In genomic region chr18:3297025-3297984, GRCh38 we compare ENCODE assay signal across 8 cellular contexts. TPM values are rescaled to one million over a fixed set of nuclear protein-coding genes. Genes with fewer than 3 reads are reported as not detected.
DNase-seq lines count a peak whose midpoint lies in the region; ATAC-seq, FAIRE-seq and TF ChIP-seq lines count a peak whose summit lies in the region.

No MANE protein-coding gene starts in this region.

- peak; percentile 90 for TF ChIP-seq POLR2A in GM12892 (IDR thresholded peaks at IDR 0.05; ENCODE audit: low read depth, low read length)

- peaks cover 6% of the 10 kb centered on the region for H3K27me3 Mint-ChIP-seq in activated B cell treated with CpG ODN at 0.5 μM for 24 hours

- POLR2A ChIA-PET in activated B cell treated with CpG ODN at 0.5 μM for 24 hours (lab: Charles Lee) = interaction anchor here (0.8 to 2.7 kb wide), 15 partner anchors 11 to 309 kb away, joined by 3 to 20 read pairs (median 7); partner anchors contain the start of genes MYL12A and MYL12B

- ATAC-seq in HG02759 (IDR thresholded peaks at IDR 0.05; ENCODE audit: unreplicated experiment) (peak; percentile 99), activated B cell treated with CpG ODN at 0.5 μM for 24 hours (ENCODE audit: low read depth) (peak; percentile 99)

- CTCF ChIA-PET in activated B cell treated with CpG ODN at 0.5 μM for 24 hours (lab: Charles Lee) = interaction anchor here (0.7 to 2.8 kb wide), 24 partner anchors 8 to 386 kb away, joined by 3 to 41 read pairs (median 4); no protein-coding TSS in a partner anchor

- H3K4me3 Mint-ChIP-seq in activated B cell treated with CpG ODN at 0.5 μM for 24 hours = peak overlapping the region; percentile 95

- TF ChIP-seq CTCF in activated B cell treated with CpG ODN at 0.5 μM for 24 hours (IDR thresholded peaks at IDR 0.05) (no peak), kidney (IDR thresholded peaks at IDR 0.05; ENCODE audit: borderline replicate concordance, extremely low read depth, insufficient read depth) (peak; percentile 67)

- peak overlapping the region; percentile 83 for H3K27ac Mint-ChIP-seq in activated B cell treated with CpG ODN at 0.5 μM for 24 hours

- H3K27ac ChIP-seq in caudate nucleus (ENCODE audit: low read depth, low read length) = peak overlapping the region; percentile 41
- peak overlapping the region in 1 of 2 donors; percentile 47 for H3K27ac ChIP-seq in kidney (ENCODE audit: low read depth in 2 of 2, low read length in 2 of 2)

- peak overlapping the region; percentile 75 to 76 for H3K4me3 ChIP-seq in kidney (ENCODE audit: low read length in 2 of 2)

- no peaks in the 10 kb centered on the region for H3K9me3 ChIP-seq in kidney (ENCODE audit: control insufficient read depth in 1 of 2, low read length in 2 of 2)

- peaks cover 11% of the 10 kb centered on the region for H3K4me1 Mint-ChIP-seq in activated B cell treated with CpG ODN at 0.5 μM for 24 hours

- peaks cover 0 to 3% of the 10 kb centered on the region in 2 donors for H3K4me1 ChIP-seq in kidney (ENCODE audit: control insufficient read depth in 1 of 2, insufficient read depth in 1 of 2, low read depth in 1 of 2, low read length in 2 of 2)

- peak overlapping the region in 1 of 2 donors; percentile 69 for H3K9ac ChIP-seq in kidney (ENCODE audit: low read length in 2 of 2)

- H3K36me3 Mint-ChIP-seq in activated B cell treated with CpG ODN at 0.5 μM for 24 hours (ENCODE audit: low read depth) = peaks cover 3% of the 10 kb centered on the region

- H3K36me3 ChIP-seq in kidney (ENCODE audit: control insufficient read depth in 1 of 2, insufficient read depth in 2 of 2, low read length in 2 of 2) = no peaks in the 10 kb centered on the region

- FAIRE-seq in GM12892 (lab: Jason Lieb, UNC) (peak; percentile 97), kidney (lab: Jason Lieb, UNC) (no peak)

- intact Hi-C loops in activated B cell treated with CpG ODN at 0.5 μM for 24 hours (cut with micrococcal nuclease) = loop anchor here (1.0 to 5.0 kb wide), 10 partner anchors 16 to 369 kb away; partner anchors contain the start of gene MYL12A
- intact Hi-C loops in kidney (cut with DNase I) = no loop called here

- peak; percentile 41 for DNase-seq in GM12892 (ENCODE audit: insufficient read length)
- peak; percentile 81 for DNase-seq in NCI-H2029 treated with DMSO at 0.1 percent for 48 hours (lab: John Stamatoyannopoulos, UW)
- peak; percentile 82 for DNase-seq in activated B cell treated with CpG ODN at 0.5 μM for 24 hours
- peak in 59 of 61 donors; percentile 10 to 95 (median 68) for DNase-seq in caudate nucleus (lab: John Stamatoyannopoulos, UW)
- DNase-seq in kidney = peak; percentile 95
- DNase-seq in stimulated activated CD4-positive, alpha-beta T cell treated with anti-CD3 and anti-CD28 coated beads, Interleukin-15, amount 100 ng/mL, for 1 hour (ENCODE audit: low read depth in 1 of 2, low spot score in 1 of 2) = peak; percentile 85 to 87
- DNase-seq in DMS114 treated with DMSO at 0.1 percent for 48 hours (lab: John Stamatoyannopoulos, UW; ENCODE audit: unreplicated experiment) = no peak

- H3K9me3 Mint-ChIP-seq in activated B cell treated with CpG ODN at 0.5 μM for 24 hours = no peaks in the 10 kb centered on the region

RNA-seq across cellular contexts. Expression of gene MYL12B, which starts 35.4 kb away (rescaled TPM):
- polyA plus RNA-seq in GM12892 (2012; ENCODE audit: missing spikeins) = 388 TPM
- total RNA-seq in activated B cell treated with CpG ODN at 0.5 μM for 24 hours (185 and 198 TPM in 2 replicates), kidney (448 TPM)
- 884 TPM for polyA plus RNA-seq in kidney (ENCODE audit: insufficient read depth, low read depth, low replicate concordance)

RNA-seq across cellular contexts. Expression of gene MYL12A, which starts 49.7 kb away (rescaled TPM):
- 532 TPM for polyA plus RNA-seq in GM12892 (2012; ENCODE audit: missing spikeins)
- total RNA-seq in activated B cell treated with CpG ODN at 0.5 μM for 24 hours (394 and 395 TPM in 2 replicates), kidney (450 TPM)
- 442 TPM for polyA plus RNA-seq in kidney (ENCODE audit: insufficient read depth, low read depth, low replicate concordance)
